Comparison of ENCODE assay signal across 1 cellular context in genomic region chr7:44246396-44247113, GRCh38.
TF ChIP-seq lines count a peak whose summit lies in the region.

No MANE protein-coding gene starts in this region.

TF ChIP-seq in IMR-90, 13 proteins besides CTCF, POLR2A, EP300 and RAD21 (continued from another document):
- TF ChIP-seq RCOR1 (IDR thresholded peaks at IDR 0.05; ENCODE audit: insufficient replicate concordance, low read length), result no peak
- no peak for TF ChIP-seq ELK1 (IDR thresholded peaks at IDR 0.05; ENCODE audit: borderline replicate concordance, low read depth, low read length)
- TF ChIP-seq CEBPB (IDR thresholded peaks at IDR 0.05; ENCODE audit: low read depth, low read length), result no peak
- no peak for TF ChIP-seq SMC3 (IDR thresholded peaks at IDR 0.05; ENCODE audit: low read depth, low read length)
- TF ChIP-seq BHLHE40 (IDR thresholded peaks at IDR 0.05; ENCODE audit: low read depth, low read length), result no peak
- no peak for TF ChIP-seq RFX5 (IDR thresholded peaks at IDR 0.05; ENCODE audit: low read depth, low read length)
- no peak for TF ChIP-seq USF2 (IDR thresholded peaks at IDR 0.05; ENCODE audit: low read depth, low read length)
- no peak for TF ChIP-seq MAFK (IDR thresholded peaks at IDR 0.05; ENCODE audit: low read depth, low read length)
- no peak for TF ChIP-seq FOS (IDR thresholded peaks at IDR 0.05; ENCODE audit: low read depth, low read length)
- TF ChIP-seq NFE2L2 (IDR thresholded peaks at IDR 0.05; ENCODE audit: low read depth, low read length), result no peak
- no peak for TF ChIP-seq MAZ (IDR thresholded peaks at IDR 0.05; ENCODE audit: borderline replicate concordance, low read depth, low read length)
- no peak for TF ChIP-seq CHD1 (IDR thresholded peaks at IDR 0.05; ENCODE audit: low read depth, low read length)
